ENCODE assay signal across 1 cellular context in the genomic region with DNA sequence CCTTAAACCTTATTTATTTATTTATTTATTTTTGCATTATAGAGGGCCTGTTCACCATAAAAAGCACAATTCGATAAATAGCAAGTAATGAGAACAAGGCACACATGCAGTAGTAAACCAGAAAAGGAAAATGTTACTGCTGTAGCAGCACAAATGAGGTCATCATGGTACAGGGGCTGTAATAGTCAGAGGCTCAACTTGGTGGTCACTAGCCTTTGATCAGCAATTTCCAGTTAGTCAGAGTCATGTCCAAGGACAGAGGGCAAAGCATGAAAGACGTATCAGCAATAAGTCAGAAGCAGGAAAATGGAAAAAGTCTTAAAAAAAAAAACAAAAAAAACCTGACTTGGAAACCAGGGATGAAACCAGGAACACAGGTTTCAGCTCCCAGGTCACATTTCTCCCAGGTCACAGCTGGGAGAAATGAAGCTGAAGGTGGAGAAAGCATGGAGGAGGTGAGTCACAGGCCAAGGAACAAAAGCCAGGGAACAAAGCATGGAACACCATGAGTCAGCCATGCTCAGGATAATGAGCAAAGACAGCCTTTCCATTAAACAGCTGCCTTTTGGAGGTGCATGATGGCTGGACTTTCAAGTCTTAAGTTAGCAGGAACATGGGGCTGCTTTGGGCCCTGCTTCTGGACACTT.
TF ChIP-seq lines count a peak whose summit lies in the region.

No MANE protein-coding gene starts in this region.

TF ChIP-seq in H1, 55 proteins besides CTCF, POLR2A, EP300 and RAD21 (continued from another document):
- TF ChIP-seq CTBP2 (IDR thresholded peaks at IDR 0.05; ENCODE audit: borderline replicate concordance, insufficient read depth, insufficient read length, low read length) (no peak), KDM4A (IDR thresholded peaks at IDR 0.05; ENCODE audit: low read depth, low read length, severe bottlenecking) (no peak), TBP (IDR thresholded peaks at IDR 0.05; ENCODE audit: low read depth, low read length) (no peak), CBX8 (IDR thresholded peaks at IDR 0.05; ENCODE audit: borderline replicate concordance, low read depth, low read length) (no peak), USF2 (IDR thresholded peaks at IDR 0.05; ENCODE audit: low read length) (no peak), HDAC6 (IDR thresholded peaks at IDR 0.05; ENCODE audit: low read depth, low read length) (no peak), PHF8 (conservative IDR thresholded peaks at IDR 0.05; ENCODE audit: low read depth, low read length) (no peak), CBX5 (IDR thresholded peaks at IDR 0.05; ENCODE audit: low read depth, low read length) (no peak), TAF7 (optimal IDR thresholded peaks at IDR 0.05; ENCODE audit: borderline replicate concordance, low read depth, low read length) (no peak), TCF12 (IDR thresholded peaks at IDR 0.05; ENCODE audit: low read depth, low read length) (no peak), SP2 (IDR thresholded peaks at IDR 0.05; ENCODE audit: low read length) (no peak), YY1 (IDR thresholded peaks at IDR 0.05; ENCODE audit: low read depth, low read length) (no peak), SUZ12 (IDR thresholded peaks at IDR 0.05; ENCODE audit: low read length) (no peak)
TF ChIP-seq in H1: peak in this region for 0.
